Comparison of ENCODE assay signal across 5 cellular contexts in the genomic region with DNA sequence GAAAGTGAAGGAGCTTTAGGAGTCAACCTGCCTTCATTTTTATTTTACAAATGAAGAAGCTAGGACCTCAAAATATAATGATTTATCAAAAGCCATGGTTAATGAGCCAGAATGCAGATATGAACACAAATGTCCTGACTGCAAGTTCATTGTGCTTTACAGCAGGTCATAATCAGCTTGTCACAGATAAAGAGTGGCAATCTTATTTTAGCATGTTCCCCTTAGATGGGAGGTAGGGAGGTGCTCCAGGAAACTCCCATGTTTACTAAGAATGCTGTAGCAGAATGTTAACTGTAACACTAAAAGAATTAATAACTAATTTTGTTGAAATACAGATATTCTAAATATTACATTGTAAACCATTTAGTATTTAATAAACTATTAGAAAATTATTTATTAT.
A peak's percentile ranks its signal among the peaks of the same experiment; 100 is the strongest.
DNase-seq lines count a peak whose midpoint lies in the region; ATAC-seq, FAIRE-seq and TF ChIP-seq lines count a peak whose summit lies in the region.
"Not testable (repeated sequence)": the region's sequence is repeated elsewhere in the genome, so short reads cannot be mapped to it uniquely, and the experiment has no call there.

No MANE protein-coding gene starts in this region.

- FAIRE-seq in A204.1 (lab: Jason Lieb, UNC) (peak; percentile 79), frontal cortex (lab: Jason Lieb, UNC) (peak; percentile 69), kidney (lab: Jason Lieb, UNC) (peak; percentile 66), pancreas (lab: Jason Lieb, UNC) (peak; percentile 78)

- intact Hi-C loops in kidney (cut with DNase I); pancreas (cut with DNase I): not testable (repeated sequence)

- H3K27me3 ChIP-seq in pancreas = not testable (repeated sequence)

- ATAC-seq in pancreas = not testable (repeated sequence)

- H3K9ac ChIP-seq in kidney (ENCODE audit: low read length in 2 of 2) = not testable (repeated sequence)

- not testable (repeated sequence) for H3K36me3 ChIP-seq in kidney (ENCODE audit: control insufficient read depth in 1 of 2, insufficient read depth in 2 of 2, low read length in 2 of 2); pancreas

- H3K4me1 ChIP-seq in kidney (ENCODE audit: control insufficient read depth in 1 of 2, insufficient read depth in 1 of 2, low read depth in 1 of 2, low read length in 2 of 2); pancreas: not testable (repeated sequence)

- peak; percentile 7 for DNase-seq in NCI-H82 (lab: John Stamatoyannopoulos, UW)
- not testable (repeated sequence) for DNase-seq in frontal cortex (ENCODE audit: low spot score in 2 of 2); kidney; pancreas

- not testable (repeated sequence) for H3K9me3 ChIP-seq in kidney (ENCODE audit: control insufficient read depth in 1 of 2, low read length in 2 of 2); pancreas

- H3K27ac ChIP-seq in kidney (ENCODE audit: low read depth in 2 of 2, low read length in 2 of 2); pancreas: not testable (repeated sequence)

- TF ChIP-seq CTCF in kidney (IDR thresholded peaks at IDR 0.05; ENCODE audit: borderline replicate concordance, extremely low read depth, insufficient read depth); pancreas (IDR thresholded peaks at IDR 0.05): not testable (repeated sequence)

- not testable (repeated sequence) for H3K4me3 ChIP-seq in kidney (ENCODE audit: low read length in 2 of 2); pancreas
